ENCODE assay signal across 15 cellular contexts in genomic region chr7:130938661-130939060, GRCh38.
DNase-seq lines count a peak whose midpoint lies in the region; ATAC-seq and TF ChIP-seq lines count a peak whose summit lies in the region.
"Had no signal": no experiment of that assay in that cellular context is flagged by ENCODE, and none has a peak within 500 bp of the region (broad histone marks: within the 10 kb centered on the region; RNA-seq: fewer than 3 reads in every experiment).

No MANE protein-coding gene starts in this region.

- H3K4me2 ChIP-seq in mammary epithelial cell (ENCODE audit: insufficient read depth, low read depth, low read length) = no peak overlapping the region
- H3K4me2 ChIP-seq: BLaER1 treated with 17β-estradiol and CSF1 and Interleukin-3, amounts not matched to agents 10 nM and 100 nM had no signal

- H3K36me3 Mint-ChIP-seq in MCF 10A (ENCODE audit: insufficient read depth, unreplicated experiment) = peaks cover 71% of the 10 kb centered on the region
- H3K36me3 Mint-ChIP-seq in activated CD8-positive, alpha-beta T cell treated with anti-CD3 and anti-CD28 coated beads, Interleukin-2, amount 10 ng/mL, durations not matched to agents 7 days and 5 days (ENCODE audit: low read depth) = peaks cover 77% of the 10 kb centered on the region
- H3K36me3 Mint-ChIP-seq in nephron progenitor cell (ENCODE audit: low read depth) = no peaks in the 10 kb centered on the region

- CTCF ChIA-PET in MCF 10A (lab: Yijun Ruan, JAX) = interaction anchor here (0.6 to 9.1 kb wide), 11 partner anchors 8 to 101 kb away, joined by 3 to 123 read pairs (median 4); no protein-coding TSS in a partner anchor
- CTCF ChIA-PET in mammary epithelial cell (lab: Charles Lee; ENCODE audit: low non-redundant PET) = no interaction called here
- CTCF ChIA-PET in activated CD8-positive, alpha-beta T cell treated with anti-CD3 and anti-CD28 coated beads, Interleukin-2, amount 10 ng/mL, durations not matched to agents 7 days and 5 days (lab: Charles Lee) = interaction anchor here (0.6 to 4.1 kb wide), 10 partner anchors 8 to 103 kb away, joined by 3 to 17 read pairs (median 6); no protein-coding TSS in a partner anchor

- H2AFZ ChIP-seq in mammary epithelial cell (ENCODE audit: low read depth, low read length) = no peak overlapping the region

- POLR2A ChIA-PET in MCF 10A (lab: Yijun Ruan, JAX) = interaction anchor here (0.6 to 7.2 kb wide), 7 partner anchors 8 to 57 kb away, joined by 4 to 106 read pairs (median 42); no protein-coding TSS in a partner anchor
- POLR2A ChIA-PET in activated CD8-positive, alpha-beta T cell treated with anti-CD3 and anti-CD28 coated beads, Interleukin-2, amount 10 ng/mL, durations not matched to agents 7 days and 5 days (lab: Charles Lee) = interaction anchor here (1.0 to 2.3 kb wide), 7 partner anchors 9 to 24 kb away, joined by 3 to 15 read pairs (median 3); no protein-coding TSS in a partner anchor

- TF ChIP-seq POLR2A in right lobe of liver (IDR thresholded peaks at IDR 0.05) (no peak), uterus (IDR thresholded peaks at IDR 0.05) (no peak)

- H3K79me2 ChIP-seq in mammary epithelial cell (ENCODE audit: insufficient read depth, low read length) = peaks cover 100% of the 10 kb centered on the region

- no peaks in the 10 kb centered on the region for H3K27me3 Mint-ChIP-seq in MCF 10A (ENCODE audit: insufficient read depth, unreplicated experiment)
- H3K27me3 Mint-ChIP-seq in activated CD8-positive, alpha-beta T cell treated with anti-CD3 and anti-CD28 coated beads, Interleukin-2, amount 10 ng/mL, durations not matched to agents 7 days and 5 days (ENCODE audit: low read depth) = no peaks in the 10 kb centered on the region
- H3K27me3 Mint-ChIP-seq in nephron progenitor cell (ENCODE audit: low read depth, poor library complexity) = no peaks in the 10 kb centered on the region

- H4K20me1 ChIP-seq in mammary epithelial cell (ENCODE audit: insufficient read depth, low read length) = no peaks in the 10 kb centered on the region

- DNase-seq in MCF 10A (ENCODE audit: unreplicated experiment) = no peak
- DNase-seq in mammary epithelial cell = no peak
- DNase-seq in activated CD8-positive, alpha-beta T cell treated with anti-CD3 and anti-CD28 coated beads, Interleukin-2, amount 10 ng/mL, durations not matched to agents 7 days and 5 days = no peak
- no peak for DNase-seq in right lobe of liver
- DNase-seq in uterus = no peak
- DNase-seq in nephron progenitor cell = no peak
- DNase-seq in stimulated activated naive CD4-positive, alpha-beta T cell (lab: John Stamatoyannopoulos, UW) = no peak
- DNase-seq in foreskin keratinocyte = no peak
- DNase-seq: effector CD8-positive, alpha-beta T cell; MM.1S; NCI-H69; occipital lobe; stimulated activated CD4-positive, alpha-beta T cell treated with anti-CD3 and anti-CD28 coated beads, Interleukin-4, amount 100 ng/mL, for 24 hours; tibial artery had no signal

- H3K27ac Mint-ChIP-seq in MCF 10A (ENCODE audit: low read depth, unreplicated experiment) (peak overlapping the region; percentile 67), nephron progenitor cell (no peak overlapping the region)
- H3K27ac Mint-ChIP-seq in activated CD8-positive, alpha-beta T cell treated with anti-CD3 and anti-CD28 coated beads, Interleukin-2, amount 10 ng/mL, durations not matched to agents 7 days and 5 days = peak overlapping the region; percentile 80

- H3K4me1 ChIP-seq in mammary epithelial cell (ENCODE audit: insufficient read depth, low read length) = peaks cover 26% of the 10 kb centered on the region
- H3K4me1 ChIP-seq in right lobe of liver = peaks cover 0 to 30% (median 5%) of the 10 kb centered on the region in 4 donors
- peaks cover 0 to 10% of the 10 kb centered on the region in 2 donors for H3K4me1 ChIP-seq in uterus
- H3K4me1 ChIP-seq in foreskin keratinocyte = peaks cover 4% of the 10 kb centered on the region

- peaks cover 8% of the 10 kb centered on the region for H3K36me3 ChIP-seq in mammary epithelial cell (ENCODE audit: insufficient read depth, low read length)
- peaks cover 0 to 9% (median 2%) of the 10 kb centered on the region in 4 donors for H3K36me3 ChIP-seq in right lobe of liver
- H3K36me3 ChIP-seq in uterus = no peaks in the 10 kb centered on the region

- H3K27ac ChIP-seq in mammary epithelial cell (ENCODE audit: insufficient read depth, low read depth, low read length) (no peak overlapping the region), right lobe of liver (peak overlapping the region in 2 of 3 donors; percentile 97 to 99), uterus (peak overlapping the region; percentile 87 to 94), foreskin keratinocyte (no peak overlapping the region)
- H3K27ac ChIP-seq: BLaER1 treated with 17β-estradiol and CSF1 and Interleukin-3, amounts not matched to agents 10 nM and 100 nM; tibial artery had no signal

- peak; percentile 50 for ATAC-seq in activated CD8-positive, alpha-beta T cell treated with anti-CD3 and anti-CD28 coated beads, Interleukin-2, amount 10 ng/mL, durations not matched to agents 7 days and 5 days
- ATAC-seq in right lobe of liver = no peak
- no peak for ATAC-seq in foreskin keratinocyte

- in situ Hi-C loops in mammary epithelial cell (cut with MboI; ENCODE audit: low sequenced_read_pairs in 2 of 2) = no loop called here

- BruUV-seq in MCF 10A (replicated peaks; lab: Mats Ljungman, UMichigan) (no TSS peak), mammary epithelial cell (replicated peaks; lab: Mats Ljungman, UMichigan) (no TSS peak)

- H3K4me1 Mint-ChIP-seq in MCF 10A (ENCODE audit: insufficient read depth, unreplicated experiment) (peaks cover 53% of the 10 kb centered on the region), nephron progenitor cell (peaks cover 40% of the 10 kb centered on the region)
- peaks cover 76% of the 10 kb centered on the region for H3K4me1 Mint-ChIP-seq in activated CD8-positive, alpha-beta T cell treated with anti-CD3 and anti-CD28 coated beads, Interleukin-2, amount 10 ng/mL, durations not matched to agents 7 days and 5 days (ENCODE audit: low read depth)

- H3K9me3 Mint-ChIP-seq in MCF 10A (ENCODE audit: unreplicated experiment) (no peaks in the 10 kb centered on the region), nephron progenitor cell (no peaks in the 10 kb centered on the region)
- no peaks in the 10 kb centered on the region for H3K9me3 Mint-ChIP-seq in activated CD8-positive, alpha-beta T cell treated with anti-CD3 and anti-CD28 coated beads, Interleukin-2, amount 10 ng/mL, durations not matched to agents 7 days and 5 days (ENCODE audit: insufficient read depth)

- H3K9ac ChIP-seq in mammary epithelial cell (ENCODE audit: insufficient read depth, low read length) = no peak overlapping the region
- H3K9ac ChIP-seq: BLaER1 treated with 17β-estradiol and CSF1 and Interleukin-3, amounts not matched to agents 10 nM and 100 nM had no signal

- H3K4me3 Mint-ChIP-seq in MCF 10A (ENCODE audit: unreplicated experiment) (peak overlapping the region; percentile 3), nephron progenitor cell (no peak overlapping the region)
- H3K4me3 Mint-ChIP-seq in activated CD8-positive, alpha-beta T cell treated with anti-CD3 and anti-CD28 coated beads, Interleukin-2, amount 10 ng/mL, durations not matched to agents 7 days and 5 days = no peak overlapping the region

- no peaks in the 10 kb centered on the region for H3K9me3 ChIP-seq in mammary epithelial cell (replicated peaks; ENCODE audit: insufficient read depth, low read length)
- H3K9me3 ChIP-seq in right lobe of liver = no peaks in the 10 kb centered on the region
- no peaks in the 10 kb centered on the region for H3K9me3 ChIP-seq in uterus
- H3K9me3 ChIP-seq: BLaER1 treated with 17β-estradiol and CSF1 and Interleukin-3, amounts not matched to agents 10 nM and 100 nM; tibial artery had no signal

- intact Hi-C loops in MCF 10A (cut with micrococcal nuclease) (no loop called here), mammary epithelial cell (cut with micrococcal nuclease) (loop anchor here (1.0 kb wide), 1 partner anchor 41 kb away; no protein-coding TSS in a partner anchor), right lobe of liver (cut with DNase I) (no loop called here), uterus (cut with DNase I; ENCODE audit: low total_unique reads) (no loop called here)

- H3K4me3 ChIP-seq in mammary epithelial cell (replicated peaks in 1 of 3; ENCODE audit: insufficient read depth in 1 of 3, low read depth in 2 of 3, low read length in 3 of 3) = no peak overlapping the region
- H3K4me3 ChIP-seq in right lobe of liver = peak overlapping the region in 1 of 3 donors; percentile 60
- H3K4me3 ChIP-seq in uterus = peak overlapping the region in 1 of 2 donors; percentile 52
- H3K4me3 ChIP-seq: BLaER1 treated with 17β-estradiol and CSF1 and Interleukin-3, amounts not matched to agents 10 nM and 100 nM; tibial artery had no signal

- no peak for TF ChIP-seq CTCF in MCF 10A (IDR thresholded peaks at IDR 0.05; ENCODE audit: unreplicated experiment)
- no peak for TF ChIP-seq CTCF in mammary epithelial cell (conservative IDR thresholded peaks at IDR 0.05 in 1 of 2, IDR thresholded peaks at IDR 0.05 in 1 of 2; ENCODE audit: extremely low read depth in 1 of 2, insufficient read depth in 1 of 2, low read depth in 1 of 2, low read length in 2 of 2)
- TF ChIP-seq CTCF in right lobe of liver (IDR thresholded peaks at IDR 0.05) = no peak
- no peak for TF ChIP-seq CTCF in uterus (IDR thresholded peaks at IDR 0.05)
- TF ChIP-seq CTCF in nephron progenitor cell (IDR thresholded peaks at IDR 0.05) = no peak
- TF ChIP-seq CTCF in foreskin keratinocyte (conservative IDR thresholded peaks at IDR 0.05) = no peak

- 85% methylated on average over 4 of the region's 4 CpGs for whole genome bisulfite sequencing in mammary epithelial cell (ENCODE audit: low coverage, missing lambda C conversion rate)
- WGBS in right lobe of liver (ENCODE audit: insufficient coverage, low coverage, low lambda C conversion rate, missing lambda C conversion rate) = 27% methylated on average over 4 of the region's 4 CpGs

- H3K27me3 ChIP-seq in mammary epithelial cell (ENCODE audit: insufficient read depth, low read length) = no peaks in the 10 kb centered on the region
- H3K27me3 ChIP-seq in right lobe of liver = no peaks in the 10 kb centered on the region
- no peaks in the 10 kb centered on the region for H3K27me3 ChIP-seq in uterus
- H3K27me3 ChIP-seq in foreskin keratinocyte = no peaks in the 10 kb centered on the region
- H3K27me3 ChIP-seq: BLaER1 treated with 17β-estradiol and CSF1 and Interleukin-3, amounts not matched to agents 10 nM and 100 nM; tibial artery had no signal

- dilution Hi-C loops in mammary epithelial cell (cut with HindIII; ENCODE audit: low sequenced_read_pairs) = no loop called here

Comparison
In these comparisons a context has a peak if more than half of its experiments do, and no peak if none do; other contexts are left out.
1. H3K27ac ChIP-seq: peak in right lobe of liver (2 of 3) and uterus (2 of 2); none in mammary epithelial cell (single experiment) and foreskin keratinocyte (single experiment).